24 cellular contexts compared by ENCODE assay signal in genomic region chr4:70855464-70855863, GRCh38.
"Had no signal": no experiment of that assay in that cellular context is flagged by ENCODE, and none has a peak within 500 bp of the region (broad histone marks: within the 10 kb centered on the region; RNA-seq: fewer than 3 reads in every experiment).

No MANE protein-coding gene starts in this region.

- FAIRE-seq: bronchial epithelial cell had no signal

- H3K4me2 ChIP-seq: SK-N-SH had no signal

- H3K36me3 ChIP-seq: Peyer's patch, SJCRH30 had no signal

- H3K27ac ChIP-seq: Peyer's patch, RWPE1, SJCRH30, VCaP had no signal

- H3K4me3 ChIP-seq: Peyer's patch, SJCRH30 had no signal

- H3K27me3 Mint-ChIP-seq: activated CD4-positive, alpha-beta memory T cell treated with anti-CD3 and anti-CD28 coated beads for 36 hours; activated CD4-positive, alpha-beta T cell treated with anti-CD3 and anti-CD28 coated beads, Interleukin-2, amount 10 ng/mL, durations not matched to agents 7 days and 5 days; activated naive CD8-positive, alpha-beta T cell treated with anti-CD3 and anti-CD28 coated beads, Interleukin-2, amount 50 U/mL, for 24 hours had no signal

- H3K4me1 Mint-ChIP-seq: activated naive CD8-positive, alpha-beta T cell treated with anti-CD3 and anti-CD28 coated beads, Interleukin-2, amount 50 U/mL, for 24 hours had no signal

- DNase-seq: activated CD4-positive, alpha-beta memory T cell treated with anti-CD3 and anti-CD28 coated beads for 36 hours; activated CD4-positive, alpha-beta T cell treated with anti-CD3 and anti-CD28 coated beads, Interleukin-2, amount 10 ng/mL, durations not matched to agents 7 days and 5 days; activated CD4-positive, CD25-positive, alpha-beta regulatory T cell; activated CD8-positive, alpha-beta memory T cell treated with anti-CD3 and anti-CD28 coated beads for 24 hours; activated effector memory CD4-positive, alpha-beta T cell treated with anti-CD3 and anti-CD28 coated beads, Interleukin-2, amount 50 U/mL, for 16 hours; activated naive CD4-positive, alpha-beta T cell treated with Interleukin-2 at 50 U/mL for 16 hours; activated naive CD8-positive, alpha-beta T cell treated with anti-CD3 and anti-CD28 coated beads, Interleukin-2, amount 50 U/mL, for 24 hours; activated T-cell treated with anti-CD3 and anti-CD28 coated beads, Interleukin-2, amount 50 U/mL, for 4 hours; central memory CD4-positive, alpha-beta T cell; Kasumi-1; NCI-H1105 treated with DMSO at 0.1 percent for 48 hours; NCI-H146; NCI-H187 treated with DMSO at 0.1 percent for 48 hours; NCI-H2081 treated with DMSO at 0.1 percent for 48 hours; NCI-H526; NCI-H774; Peyer's patch; Right ventricle myocardium superior; SJCRH30; SK-N-SH had no signal

- H3K27me3 ChIP-seq: Peyer's patch had no signal

- H3K4me3 Mint-ChIP-seq: activated CD4-positive, alpha-beta memory T cell treated with anti-CD3 and anti-CD28 coated beads for 36 hours; activated CD4-positive, alpha-beta T cell treated with anti-CD3 and anti-CD28 coated beads, Interleukin-2, amount 10 ng/mL, durations not matched to agents 7 days and 5 days; activated naive CD8-positive, alpha-beta T cell treated with anti-CD3 and anti-CD28 coated beads, Interleukin-2, amount 50 U/mL, for 24 hours; activated T-cell treated with anti-CD3 and anti-CD28 coated beads, Interleukin-2, amount 50 U/mL, for 4 hours had no signal

- H3K27ac Mint-ChIP-seq: activated CD4-positive, alpha-beta memory T cell treated with anti-CD3 and anti-CD28 coated beads for 36 hours; activated CD4-positive, alpha-beta T cell treated with anti-CD3 and anti-CD28 coated beads, Interleukin-2, amount 10 ng/mL, durations not matched to agents 7 days and 5 days; activated naive CD4-positive, alpha-beta T cell treated with anti-CD3 and anti-CD28 coated beads, Interleukin-2, amount 50 U/mL, for 72 hours; activated naive CD8-positive, alpha-beta T cell treated with anti-CD3 and anti-CD28 coated beads, Interleukin-2, amount 50 U/mL, for 24 hours had no signal

- H3K4me1 ChIP-seq: Peyer's patch, SJCRH30 had no signal

- H3K9me3 Mint-ChIP-seq: activated CD4-positive, alpha-beta memory T cell treated with anti-CD3 and anti-CD28 coated beads for 36 hours; activated CD4-positive, alpha-beta T cell treated with anti-CD3 and anti-CD28 coated beads, Interleukin-2, amount 10 ng/mL, durations not matched to agents 7 days and 5 days; activated naive CD4-positive, alpha-beta T cell treated with anti-CD3 and anti-CD28 coated beads, Interleukin-2, amount 50 U/mL, for 72 hours; activated naive CD8-positive, alpha-beta T cell treated with anti-CD3 and anti-CD28 coated beads, Interleukin-2, amount 50 U/mL, for 24 hours; activated T-cell treated with anti-CD3 and anti-CD28 coated beads, Interleukin-2, amount 50 U/mL, for 4 hours had no signal

- H3K36me3 Mint-ChIP-seq: activated CD4-positive, alpha-beta memory T cell treated with anti-CD3 and anti-CD28 coated beads for 36 hours; activated naive CD4-positive, alpha-beta T cell treated with anti-CD3 and anti-CD28 coated beads, Interleukin-2, amount 50 U/mL, for 72 hours had no signal

- ATAC-seq: activated naive CD4-positive, alpha-beta T cell treated with anti-CD3 and anti-CD28 coated beads, Interleukin-2, amount 50 U/mL, for 72 hours; activated naive CD8-positive, alpha-beta T cell treated with anti-CD3 and anti-CD28 coated beads, Interleukin-2, amount 50 U/mL, for 24 hours; activated T-cell treated with anti-CD3 and anti-CD28 coated beads, Interleukin-2, amount 50 U/mL, for 4 hours had no signal

- H3K9me3 ChIP-seq: Peyer's patch, SJCRH30, SK-N-SH had no signal

- H3K9ac ChIP-seq: SK-N-SH had no signal
